Comparison of ENCODE assay signal across 7 cellular contexts in genomic region chr15:22527016-22527415, GRCh38.
DNase-seq lines count a peak whose midpoint lies in the region; ATAC-seq, FAIRE-seq and TF ChIP-seq lines count a peak whose summit lies in the region.
"Not testable (repeated sequence)": the region's sequence is repeated elsewhere in the genome, so short reads cannot be mapped to it uniquely, and the experiment has no call there.

No MANE protein-coding gene starts in this region.

- H3K27me3 ChIP-seq in GM12878 (replicated peaks in 1 of 2; ENCODE audit: control insufficient read depth in 2 of 2, insufficient read depth in 2 of 2, low read length in 1 of 2): not testable (repeated sequence)

- not testable (repeated sequence) for H3K79me2 ChIP-seq in GM12878 (ENCODE audit: control insufficient read depth, insufficient read depth, low read length)

- not testable (repeated sequence) for H3K9me3 ChIP-seq in GM12878 (replicated peaks; ENCODE audit: control insufficient read depth, insufficient read depth, low read length)

- TF ChIP-seq RAD21 in GM12878 (IDR thresholded peaks at IDR 0.05; ENCODE audit: insufficient read depth, low read depth, low read length): not testable (repeated sequence)

- 87% methylated on average over 2 of the region's 4 CpGs for WGBS in GM12878 (ENCODE audit: insufficient coverage, insufficient replicate concordance, low lambda C conversion rate, missing lambda C conversion rate)

- not testable (repeated sequence) for TF ChIP-seq EP300 in GM12878 (IDR thresholded peaks at IDR 0.05; ENCODE audit: borderline replicate concordance in 1 of 2, control insufficient read depth in 1 of 2, low read depth in 2 of 2, low read length in 2 of 2)

- BruUV-seq in GM12878 (replicated peaks; lab: Mats Ljungman, UMichigan): not testable (repeated sequence)

- H3K4me3 ChIP-seq in GM12878: not testable (repeated sequence)

- H3K9me3 Mint-ChIP-seq in stimulated activated memory B cell treated with anti-CD40 and anti-IgM and Interleukin-4, amounts not matched to agents 10 μg/mL and 1 μg/mL and 100 μg/mL, for 72 hours: not testable (repeated sequence)

- H3K4me2 ChIP-seq in GM12878 (ENCODE audit: control insufficient read depth, insufficient read depth): not testable (repeated sequence)

- RAD21 ChIA-PET in GM12878 (lab: Charles Lee; ENCODE audit: unreplicated experiment): not testable (repeated sequence)

- not testable (repeated sequence) for H3K9ac ChIP-seq in GM12878 (ENCODE audit: control insufficient read depth, insufficient read depth, low read length)

- not testable (repeated sequence) for H3K27me3 Mint-ChIP-seq in stimulated activated memory B cell treated with anti-CD40 and anti-IgM and Interleukin-4, amounts not matched to agents 10 μg/mL and 1 μg/mL and 100 μg/mL, for 72 hours

- H3K27ac ChIP-seq in GM12878 (ENCODE audit: control insufficient read depth, insufficient read depth): not testable (repeated sequence)

- H3K27ac Mint-ChIP-seq in stimulated activated memory B cell treated with anti-CD40 and anti-IgM and Interleukin-4, amounts not matched to agents 10 μg/mL and 1 μg/mL and 100 μg/mL, for 72 hours: not testable (repeated sequence)

- not testable (repeated sequence) for H3K4me3 Mint-ChIP-seq in stimulated activated memory B cell treated with anti-CD40 and anti-IgM and Interleukin-4, amounts not matched to agents 10 μg/mL and 1 μg/mL and 100 μg/mL, for 72 hours

- not testable (repeated sequence) for DNase-seq in GM12878 (ENCODE audit: low read depth, low spot score)

- not testable (repeated sequence) for H2AFZ ChIP-seq in GM12878 (ENCODE audit: control insufficient read depth, low read depth, low read length)

- POLR2A ChIA-PET in GM12878 (lab: Charles Lee): not testable (repeated sequence)

- not testable (repeated sequence) for H3K4me1 Mint-ChIP-seq in stimulated activated memory B cell treated with anti-CD40 and anti-IgM and Interleukin-4, amounts not matched to agents 10 μg/mL and 1 μg/mL and 100 μg/mL, for 72 hours

- intact Hi-C loops in GM12878 (cut with micrococcal nuclease; ENCODE audit: unreplicated experiment): not testable (repeated sequence)

- H3K36me3 Mint-ChIP-seq in stimulated activated memory B cell treated with anti-CD40 and anti-IgM and Interleukin-4, amounts not matched to agents 10 μg/mL and 1 μg/mL and 100 μg/mL, for 72 hours: not testable (repeated sequence)

- not testable (repeated sequence) for H3K36me3 ChIP-seq in GM12878 (ENCODE audit: control insufficient read depth in 2 of 2, insufficient read depth in 2 of 2, low read length in 1 of 2)

- CTCF ChIA-PET in GM12878 (lab: Yijun Ruan, JAX): not testable (repeated sequence)

- in situ Hi-C loops in GM12878 (cut with MboI): not testable (repeated sequence)

- H4K20me1 ChIP-seq in GM12878 (ENCODE audit: control insufficient read depth, insufficient read depth): not testable (repeated sequence)

- not testable (repeated sequence) for TF ChIP-seq POLR2A in GM12878 (IDR thresholded peaks at IDR 0.05; ENCODE audit: low read depth, low read length)

- ATAC-seq in GM18868 (IDR thresholded peaks at IDR 0.05; ENCODE audit: unreplicated experiment) (peak; percentile 52), GM19395 (IDR thresholded peaks at IDR 0.05; ENCODE audit: unreplicated experiment) (peak; percentile 58), GM21526 (IDR thresholded peaks at IDR 0.05; ENCODE audit: low FRiP score, unreplicated experiment) (peak; percentile 53), HG02938 (IDR thresholded peaks at IDR 0.05; ENCODE audit: unreplicated experiment) (peak; percentile 40), HG03442 (IDR thresholded peaks at IDR 0.05; ENCODE audit: unreplicated experiment) (peak; percentile 55), GM12878 (peak; percentile 82)
- ATAC-seq in stimulated activated memory B cell treated with anti-CD40 and anti-IgM and Interleukin-4, amounts not matched to agents 10 μg/mL and 1 μg/mL and 100 μg/mL, for 72 hours: peak; percentile 67

- SMC1A ChIA-PET in GM12878 (lab: Charles Lee; ENCODE audit: uncharacterized antibody, unreplicated experiment): not testable (repeated sequence)

- not testable (repeated sequence) for H3K4me1 ChIP-seq in GM12878 (ENCODE audit: control insufficient read depth, insufficient read depth, low read length)

- TF ChIP-seq CTCF in GM12878 (IDR thresholded peaks at IDR 0.05 in 2 of 3, conservative IDR thresholded peaks at IDR 0.05 in 1 of 3; ENCODE audit: control insufficient read depth in 2 of 3, extremely low read depth in 1 of 3, insufficient read depth in 1 of 3, low read depth in 3 of 3, low read length in 3 of 3): not testable (repeated sequence)

- FAIRE-seq in GM12878 (lab: Jason Lieb, UNC): not testable (repeated sequence)
